Comparison of ENCODE assay signal across 9 cellular contexts in genomic region chr2:136206613-136207012, GRCh38.
A peak's percentile ranks its signal among the peaks of the same experiment; 100 is the strongest.
DNase-seq lines count a peak whose midpoint lies in the region; ATAC-seq and TF ChIP-seq lines count a peak whose summit lies in the region.
"Had no signal": no experiment of that assay in that cellular context is flagged by ENCODE, and none has a peak within 500 bp of the region (broad histone marks: within the 10 kb centered on the region; RNA-seq: fewer than 3 reads in every experiment).

No MANE protein-coding gene starts in this region.

- H3K36me3 ChIP-seq in effector memory CD4-positive, alpha-beta T cell (ENCODE audit: control insufficient read depth, insufficient read depth, low read length), result no peaks in the 10 kb centered on the region
- no peaks in the 10 kb centered on the region for H3K36me3 ChIP-seq in uterus

- H3K4me1 Mint-ChIP-seq in activated T-cell treated with anti-CD3 and anti-CD28 coated beads, Interleukin-2, amount 50 U/mL, for 24 hours (ENCODE audit: low read depth), result peaks cover 38% of the 10 kb centered on the region

- no peak for TF ChIP-seq POLR2A in uterus (IDR thresholded peaks at IDR 0.05)

- no peak overlapping the region for H3K27ac ChIP-seq in effector memory CD4-positive, alpha-beta T cell (ENCODE audit: insufficient read depth, low read length, poor library complexity, severe bottlenecking)
- H3K27ac ChIP-seq in uterus, result no peak overlapping the region
- H3K27ac ChIP-seq: VCaP had no signal

- peak overlapping the region; percentile 87 for H3K27ac Mint-ChIP-seq in activated T-cell treated with anti-CD3 and anti-CD28 coated beads, Interleukin-2, amount 50 U/mL, for 24 hours

- H3K27me3 Mint-ChIP-seq in activated T-cell treated with anti-CD3 and anti-CD28 coated beads, Interleukin-2, amount 50 U/mL, for 24 hours, result no peaks in the 10 kb centered on the region

- H3K4me3 ChIP-seq in effector memory CD4-positive, alpha-beta T cell (ENCODE audit: insufficient read depth, low read depth, low read length, poor library complexity, severe bottlenecking), result no peak overlapping the region
- no peak overlapping the region for H3K4me3 ChIP-seq in uterus

- peaks cover 20% of the 10 kb centered on the region for H3K9me3 Mint-ChIP-seq in activated T-cell treated with anti-CD3 and anti-CD28 coated beads, Interleukin-2, amount 50 U/mL, for 24 hours

- H3K27me3 ChIP-seq in effector memory CD4-positive, alpha-beta T cell (replicated peaks; ENCODE audit: control insufficient read depth, insufficient read depth, low read length, poor library complexity, severe bottlenecking), result no peaks in the 10 kb centered on the region
- no peaks in the 10 kb centered on the region for H3K27me3 ChIP-seq in uterus

- no peaks in the 10 kb centered on the region for H3K36me3 Mint-ChIP-seq in activated T-cell treated with anti-CD3 and anti-CD28 coated beads, Interleukin-2, amount 50 U/mL, for 24 hours (ENCODE audit: low read depth)

- peak; percentile 90 for ATAC-seq in HG02884 (IDR thresholded peaks at IDR 0.05; ENCODE audit: unreplicated experiment)

- H3K4me1 ChIP-seq in effector memory CD4-positive, alpha-beta T cell (ENCODE audit: control insufficient read depth, insufficient read depth, low read length, poor library complexity, severe bottlenecking), result peaks cover 7% of the 10 kb centered on the region
- H3K4me1 ChIP-seq in uterus, result no peaks in the 10 kb centered on the region

- H3K9me3 ChIP-seq in effector memory CD4-positive, alpha-beta T cell (ENCODE audit: control insufficient read depth, low read length), result no peaks in the 10 kb centered on the region
- H3K9me3 ChIP-seq in uterus, result no peaks in the 10 kb centered on the region

- TF ChIP-seq CTCF in uterus (IDR thresholded peaks at IDR 0.05), result no peak

- no peak for DNase-seq in activated T-cell treated with anti-CD3 and anti-CD28 coated beads, Interleukin-2, amount 50 U/mL, for 24 hours
- DNase-seq in activated T-cell treated with anti-CD3 and anti-CD28 coated beads for 4 hours (no peak), NCI-H446 treated with DMSO at 0.1 percent for 48 hours (lab: John Stamatoyannopoulos, UW) (peak; percentile 37), uterus (no peak)
- DNase-seq in stimulated activated CD4-positive, alpha-beta T cell treated with anti-CD3 and anti-CD28 coated beads, TNF-alpha, amount 100 ng/mL, for 48 hours (ENCODE audit: low read depth in 3 of 3), result peak; percentile 20 to 50 (median 21)
- no peak for DNase-seq in activated effector memory CD4-positive, alpha-beta T cell treated with anti-CD3 and anti-CD28 coated beads, Interleukin-2, amount 50 U/mL, for 16 hours
- DNase-seq in effector memory CD4-positive, alpha-beta T cell, result no peak

- no peak overlapping the region for H3K4me3 Mint-ChIP-seq in activated T-cell treated with anti-CD3 and anti-CD28 coated beads, Interleukin-2, amount 50 U/mL, for 24 hours

- intact Hi-C loops in uterus (cut with DNase I; ENCODE audit: low total_unique reads), result no loop called here

Comparison
In these comparisons a context has a peak if more than half of its experiments do, and no peak if none do; other contexts are left out.
1. DNase-seq: peak in NCI-H446 treated with DMSO at 0.1 percent for 48 hours (single experiment) and stimulated activated CD4-positive, alpha-beta T cell treated with anti-CD3 and anti-CD28 coated beads, TNF-alpha, amount 100 ng/mL, for 48 hours (3 of 3); none in activated T-cell treated with anti-CD3 and anti-CD28 coated beads, Interleukin-2, amount 50 U/mL, for 24 hours (single experiment), activated T-cell treated with anti-CD3 and anti-CD28 coated beads for 4 hours (single experiment), activated effector memory CD4-positive, alpha-beta T cell treated with anti-CD3 and anti-CD28 coated beads, Interleukin-2, amount 50 U/mL, for 16 hours (single experiment), effector memory CD4-positive, alpha-beta T cell (0 of 3) and uterus (0 of 2).